ENCODE assay signal across 1 cellular context in the genomic region with DNA sequence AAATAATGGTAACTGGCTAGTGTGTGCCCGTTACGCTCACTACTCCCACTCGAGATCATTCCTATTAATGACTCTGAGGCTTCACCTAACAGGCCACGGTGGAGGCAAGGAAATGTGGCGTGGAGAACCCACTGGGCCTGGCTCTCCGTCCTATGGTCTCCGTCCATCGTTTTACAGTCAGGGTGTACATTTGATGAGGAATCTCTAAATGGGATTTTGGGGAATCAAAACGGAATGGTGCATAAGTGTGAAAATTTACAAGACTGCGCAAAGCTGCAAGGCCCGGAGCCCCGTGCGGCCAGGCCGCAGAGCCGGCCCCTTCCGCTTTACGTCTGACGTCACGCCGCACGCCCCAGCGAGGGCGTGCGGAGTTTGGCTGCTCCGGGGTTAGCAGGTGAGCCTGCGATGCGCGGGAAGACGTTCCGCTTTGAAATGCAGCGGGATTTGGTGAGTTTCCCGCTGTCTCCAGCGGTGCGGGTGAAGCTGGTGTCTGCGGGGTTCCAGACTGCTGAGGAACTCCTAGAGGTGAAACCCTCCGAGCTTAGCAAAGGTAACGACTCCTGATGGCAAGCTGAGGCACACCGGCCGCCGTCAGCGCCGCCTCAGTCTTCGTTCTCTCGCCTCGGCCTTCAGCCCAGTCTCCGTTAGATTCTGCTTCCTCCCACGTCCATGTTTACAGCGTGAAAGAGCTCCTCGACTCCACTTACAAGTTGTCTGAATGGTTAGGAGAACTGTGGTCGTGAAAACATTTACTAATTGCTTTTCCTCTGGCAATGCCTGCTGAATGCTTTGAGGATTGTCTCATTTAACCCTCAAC.
TF ChIP-seq lines count a peak whose summit lies in the region.

A gene (plus strand): TSS at position 364 of the 817 bp plus-strand sequence. CDS start 42 bp downstream, at position 406.

TF ChIP-seq in HepG2, 621 proteins besides CTCF, POLR2A, EP300 and RAD21 (continued from another document and continues in another):
- peak; percentile 81 for TF ChIP-seq ZNF441 (CRISPR knock-in tag; IDR thresholded peaks at IDR 0.05; ENCODE audit: borderline replicate concordance)
- TF ChIP-seq, protein P1, sequence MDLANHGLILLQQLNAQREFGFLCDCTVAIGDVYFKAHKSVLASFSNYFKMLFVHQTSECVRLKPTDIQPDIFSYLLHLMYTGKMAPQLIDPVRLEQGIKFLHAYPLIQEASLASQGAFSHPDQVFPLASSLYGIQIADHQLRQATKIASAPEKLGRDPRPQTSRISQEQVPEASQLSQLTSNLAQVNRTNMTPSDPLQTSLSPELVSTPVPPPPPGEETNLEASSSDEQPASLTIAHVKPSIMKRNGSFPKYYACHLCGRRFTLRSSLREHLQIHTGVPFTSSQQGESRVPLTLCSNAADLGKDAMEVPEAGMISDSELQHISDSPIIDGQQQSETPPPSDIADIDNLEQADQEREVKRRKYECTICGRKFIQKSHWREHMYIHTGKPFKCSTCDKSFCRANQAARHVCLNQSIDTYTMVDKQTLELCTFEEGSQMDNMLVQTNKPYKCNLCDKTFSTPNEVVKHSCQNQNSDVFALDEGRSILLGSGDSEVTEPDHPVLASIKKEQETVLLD (CRISPR knock-in tag; IDR thresholded peaks at IDR 0.05; ENCODE audit: low read depth), result peak; percentile 50; the same call in 1 of the 2 replicates
- TF ChIP-seq SETDB1 (CRISPR knock-in tag; IDR thresholded peaks at IDR 0.05; ENCODE audit: borderline replicate concordance), result 0 out of 2 replicates have a peak, but pooled peaks have one; percentile 55
- TF ChIP-seq HCFC1 (IDR thresholded peaks at IDR 0.05; ENCODE audit: low read depth, low read length), result no peak
- TF ChIP-seq JUND (CRISPR knock-in tag; IDR thresholded peaks at IDR 0.05), result peak; percentile 12; the same call in 1 of the 2 replicates
- peak; percentile 91 for TF ChIP-seq ZMAT3 (CRISPR knock-in tag; conservative IDR thresholded peaks at IDR 0.05)
- TF ChIP-seq, protein P2, sequence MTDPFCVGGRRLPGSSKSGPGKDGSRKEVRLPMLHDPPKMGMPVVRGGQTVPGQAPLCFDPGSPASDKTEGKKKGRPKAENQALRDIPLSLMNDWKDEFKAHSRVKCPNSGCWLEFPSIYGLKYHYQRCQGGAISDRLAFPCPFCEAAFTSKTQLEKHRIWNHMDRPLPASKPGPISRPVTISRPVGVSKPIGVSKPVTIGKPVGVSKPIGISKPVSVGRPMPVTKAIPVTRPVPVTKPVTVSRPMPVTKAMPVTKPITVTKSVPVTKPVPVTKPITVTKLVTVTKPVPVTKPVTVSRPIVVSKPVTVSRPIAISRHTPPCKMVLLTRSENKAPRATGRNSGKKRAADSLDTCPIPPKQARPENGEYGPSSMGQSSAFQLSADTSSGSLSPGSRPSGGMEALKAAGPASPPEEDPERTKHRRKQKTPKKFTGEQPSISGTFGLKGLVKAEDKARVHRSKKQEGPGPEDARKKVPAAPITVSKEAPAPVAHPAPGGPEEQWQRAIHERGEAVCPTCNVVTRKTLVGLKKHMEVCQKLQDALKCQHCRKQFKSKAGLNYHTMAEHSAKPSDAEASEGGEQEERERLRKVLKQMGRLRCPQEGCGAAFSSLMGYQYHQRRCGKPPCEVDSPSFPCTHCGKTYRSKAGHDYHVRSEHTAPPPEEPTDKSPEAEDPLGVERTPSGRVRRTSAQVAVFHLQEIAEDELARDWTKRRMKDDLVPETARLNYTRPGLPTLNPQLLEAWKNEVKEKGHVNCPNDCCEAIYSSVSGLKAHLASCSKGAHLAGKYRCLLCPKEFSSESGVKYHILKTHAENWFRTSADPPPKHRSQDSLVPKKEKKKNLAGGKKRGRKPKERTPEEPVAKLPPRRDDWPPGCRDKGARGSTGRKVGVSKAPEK (CRISPR knock-in tag; IDR thresholded peaks at IDR 0.05; ENCODE audit: borderline replicate concordance), result no peak
- peak; percentile 80; the same call in 1 of the 2 replicates for TF ChIP-seq EHMT2 (IDR thresholded peaks at IDR 0.05; ENCODE audit: borderline replicate concordance, low read depth, low read length)
- TF ChIP-seq IKZF1 (IDR thresholded peaks at IDR 0.05), result no peak
- TF ChIP-seq, protein P3, sequence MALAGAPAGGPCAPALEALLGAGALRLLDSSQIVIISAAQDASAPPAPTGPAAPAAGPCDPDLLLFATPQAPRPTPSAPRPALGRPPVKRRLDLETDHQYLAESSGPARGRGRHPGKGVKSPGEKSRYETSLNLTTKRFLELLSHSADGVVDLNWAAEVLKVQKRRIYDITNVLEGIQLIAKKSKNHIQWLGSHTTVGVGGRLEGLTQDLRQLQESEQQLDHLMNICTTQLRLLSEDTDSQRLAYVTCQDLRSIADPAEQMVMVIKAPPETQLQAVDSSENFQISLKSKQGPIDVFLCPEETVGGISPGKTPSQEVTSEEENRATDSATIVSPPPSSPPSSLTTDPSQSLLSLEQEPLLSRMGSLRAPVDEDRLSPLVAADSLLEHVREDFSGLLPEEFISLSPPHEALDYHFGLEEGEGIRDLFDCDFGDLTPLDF (CRISPR knock-in tag; IDR thresholded peaks at IDR 0.05), result peak; percentile 96
- TF ChIP-seq ZNF761 (CRISPR knock-in tag; conservative IDR thresholded peaks at IDR 0.05), result peak; percentile 88
- TF ChIP-seq, protein P4, sequence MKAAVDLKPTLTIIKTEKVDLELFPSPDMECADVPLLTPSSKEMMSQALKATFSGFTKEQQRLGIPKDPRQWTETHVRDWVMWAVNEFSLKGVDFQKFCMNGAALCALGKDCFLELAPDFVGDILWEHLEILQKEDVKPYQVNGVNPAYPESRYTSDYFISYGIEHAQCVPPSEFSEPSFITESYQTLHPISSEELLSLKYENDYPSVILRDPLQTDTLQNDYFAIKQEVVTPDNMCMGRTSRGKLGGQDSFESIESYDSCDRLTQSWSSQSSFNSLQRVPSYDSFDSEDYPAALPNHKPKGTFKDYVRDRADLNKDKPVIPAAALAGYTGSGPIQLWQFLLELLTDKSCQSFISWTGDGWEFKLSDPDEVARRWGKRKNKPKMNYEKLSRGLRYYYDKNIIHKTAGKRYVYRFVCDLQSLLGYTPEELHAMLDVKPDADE (CRISPR knock-in tag; IDR thresholded peaks at IDR 0.05), result peak; percentile 88; the same call in 1 of the 2 replicates
- TF ChIP-seq, protein P5, sequence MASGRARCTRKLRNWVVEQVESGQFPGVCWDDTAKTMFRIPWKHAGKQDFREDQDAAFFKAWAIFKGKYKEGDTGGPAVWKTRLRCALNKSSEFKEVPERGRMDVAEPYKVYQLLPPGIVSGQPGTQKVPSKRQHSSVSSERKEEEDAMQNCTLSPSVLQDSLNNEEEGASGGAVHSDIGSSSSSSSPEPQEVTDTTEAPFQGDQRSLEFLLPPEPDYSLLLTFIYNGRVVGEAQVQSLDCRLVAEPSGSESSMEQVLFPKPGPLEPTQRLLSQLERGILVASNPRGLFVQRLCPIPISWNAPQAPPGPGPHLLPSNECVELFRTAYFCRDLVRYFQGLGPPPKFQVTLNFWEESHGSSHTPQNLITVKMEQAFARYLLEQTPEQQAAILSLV (CRISPR knock-in tag; IDR thresholded peaks at IDR 0.05; ENCODE audit: borderline replicate concordance), result peak; percentile 68; the same call in 1 of the 2 replicates
- peak; percentile 98 for TF ChIP-seq GABPB1 (CRISPR knock-in tag; IDR thresholded peaks at IDR 0.05)
- no peak for TF ChIP-seq MAFG (CRISPR knock-in tag; IDR thresholded peaks at IDR 0.05)
- TF ChIP-seq, protein P6, sequence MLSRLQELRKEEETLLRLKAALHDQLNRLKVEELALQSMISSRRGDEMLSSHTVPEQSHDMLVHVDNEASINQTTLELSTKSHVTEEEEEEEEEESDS (CRISPR knock-in tag; IDR thresholded peaks at IDR 0.05; ENCODE audit: borderline replicate concordance), result peak; percentile 95
- TF ChIP-seq ZNF333 (CRISPR knock-in tag; IDR thresholded peaks at IDR 0.05; ENCODE audit: borderline replicate concordance), result peak; percentile 88; the same call in 1 of the 2 replicates
- peak; percentile 74; the same call in 1 of the 2 replicates for TF ChIP-seq ZNF12 (CRISPR knock-in tag; IDR thresholded peaks at IDR 0.05)
- peak; percentile 95 for TF ChIP-seq PRPF4 (IDR thresholded peaks at IDR 0.05; ENCODE audit: low read depth, low read length, poor library complexity, severe bottlenecking)
- TF ChIP-seq, protein P7, sequence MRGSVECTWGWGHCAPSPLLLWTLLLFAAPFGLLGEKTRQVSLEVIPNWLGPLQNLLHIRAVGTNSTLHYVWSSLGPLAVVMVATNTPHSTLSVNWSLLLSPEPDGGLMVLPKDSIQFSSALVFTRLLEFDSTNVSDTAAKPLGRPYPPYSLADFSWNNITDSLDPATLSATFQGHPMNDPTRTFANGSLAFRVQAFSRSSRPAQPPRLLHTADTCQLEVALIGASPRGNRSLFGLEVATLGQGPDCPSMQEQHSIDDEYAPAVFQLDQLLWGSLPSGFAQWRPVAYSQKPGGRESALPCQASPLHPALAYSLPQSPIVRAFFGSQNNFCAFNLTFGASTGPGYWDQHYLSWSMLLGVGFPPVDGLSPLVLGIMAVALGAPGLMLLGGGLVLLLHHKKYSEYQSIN (CRISPR knock-in tag; IDR thresholded peaks at IDR 0.05; ENCODE audit: borderline replicate concordance), result no peak
- TF ChIP-seq MYC (CRISPR knock-in tag; IDR thresholded peaks at IDR 0.05; ENCODE audit: borderline replicate concordance), result peak; percentile 88
- 0 out of 2 replicates have a peak, but pooled peaks have one; percentile 77 for TF ChIP-seq PCBP1 (IDR thresholded peaks at IDR 0.05; ENCODE audit: borderline replicate concordance, low read depth, low read length)
- TF ChIP-seq, protein P8, sequence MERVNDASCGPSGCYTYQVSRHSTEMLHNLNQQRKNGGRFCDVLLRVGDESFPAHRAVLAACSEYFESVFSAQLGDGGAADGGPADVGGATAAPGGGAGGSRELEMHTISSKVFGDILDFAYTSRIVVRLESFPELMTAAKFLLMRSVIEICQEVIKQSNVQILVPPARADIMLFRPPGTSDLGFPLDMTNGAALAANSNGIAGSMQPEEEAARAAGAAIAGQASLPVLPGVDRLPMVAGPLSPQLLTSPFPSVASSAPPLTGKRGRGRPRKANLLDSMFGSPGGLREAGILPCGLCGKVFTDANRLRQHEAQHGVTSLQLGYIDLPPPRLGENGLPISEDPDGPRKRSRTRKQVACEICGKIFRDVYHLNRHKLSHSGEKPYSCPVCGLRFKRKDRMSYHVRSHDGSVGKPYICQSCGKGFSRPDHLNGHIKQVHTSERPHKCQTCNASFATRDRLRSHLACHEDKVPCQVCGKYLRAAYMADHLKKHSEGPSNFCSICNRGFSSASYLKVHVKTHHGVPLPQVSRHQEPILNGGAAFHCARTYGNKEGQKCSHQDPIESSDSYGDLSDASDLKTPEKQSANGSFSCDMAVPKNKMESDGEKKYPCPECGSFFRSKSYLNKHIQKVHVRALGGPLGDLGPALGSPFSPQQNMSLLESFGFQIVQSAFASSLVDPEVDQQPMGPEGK (CRISPR knock-in tag; IDR thresholded peaks at IDR 0.05), result peak; percentile 57
- TF ChIP-seq, protein P9, sequence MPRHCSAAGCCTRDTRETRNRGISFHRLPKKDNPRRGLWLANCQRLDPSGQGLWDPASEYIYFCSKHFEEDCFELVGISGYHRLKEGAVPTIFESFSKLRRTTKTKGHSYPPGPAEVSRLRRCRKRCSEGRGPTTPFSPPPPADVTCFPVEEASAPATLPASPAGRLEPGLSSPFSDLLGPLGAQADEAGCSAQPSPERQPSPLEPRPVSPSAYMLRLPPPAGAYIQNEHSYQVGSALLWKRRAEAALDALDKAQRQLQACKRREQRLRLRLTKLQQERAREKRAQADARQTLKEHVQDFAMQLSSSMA (CRISPR knock-in tag; IDR thresholded peaks at IDR 0.05), result peak; percentile 80
- no peak for TF ChIP-seq ZNF225 (CRISPR knock-in tag; IDR thresholded peaks at IDR 0.05)
- TF ChIP-seq, protein P10, sequence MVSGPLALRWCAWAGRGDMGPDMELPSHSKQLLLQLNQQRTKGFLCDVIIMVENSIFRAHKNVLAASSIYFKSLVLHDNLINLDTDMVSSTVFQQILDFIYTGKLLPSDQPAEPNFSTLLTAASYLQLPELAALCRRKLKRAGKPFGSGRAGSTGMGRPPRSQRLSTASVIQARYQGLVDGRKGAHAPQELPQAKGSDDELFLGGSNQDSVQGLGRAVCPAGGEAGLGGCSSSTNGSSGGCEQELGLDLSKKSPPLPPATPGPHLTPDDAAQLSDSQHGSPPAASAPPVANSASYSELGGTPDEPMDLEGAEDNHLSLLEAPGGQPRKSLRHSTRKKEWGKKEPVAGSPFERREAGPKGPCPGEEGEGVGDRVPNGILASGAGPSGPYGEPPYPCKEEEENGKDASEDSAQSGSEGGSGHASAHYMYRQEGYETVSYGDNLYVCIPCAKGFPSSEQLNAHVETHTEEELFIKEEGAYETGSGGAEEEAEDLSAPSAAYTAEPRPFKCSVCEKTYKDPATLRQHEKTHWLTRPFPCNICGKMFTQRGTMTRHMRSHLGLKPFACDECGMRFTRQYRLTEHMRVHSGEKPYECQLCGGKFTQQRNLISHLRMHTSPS (CRISPR knock-in tag; IDR thresholded peaks at IDR 0.05; ENCODE audit: low read depth), result 0 out of 2 replicates have a peak, but pooled peaks have one; percentile 32
- no peak for TF ChIP-seq RBAK (CRISPR knock-in tag; IDR thresholded peaks at IDR 0.05)
- peak; percentile 65 for TF ChIP-seq ZBTB7B (CRISPR knock-in tag; IDR thresholded peaks at IDR 0.05)
- 0 out of 2 replicates have a peak, but pooled peaks have one; percentile 82 for TF ChIP-seq ZNF33B (CRISPR knock-in tag; IDR thresholded peaks at IDR 0.05)
- peak; percentile 89; the same call in 1 of the 2 replicates for TF ChIP-seq MEIS2 (CRISPR knock-in tag; IDR thresholded peaks at IDR 0.05)
- TF ChIP-seq, protein P11, sequence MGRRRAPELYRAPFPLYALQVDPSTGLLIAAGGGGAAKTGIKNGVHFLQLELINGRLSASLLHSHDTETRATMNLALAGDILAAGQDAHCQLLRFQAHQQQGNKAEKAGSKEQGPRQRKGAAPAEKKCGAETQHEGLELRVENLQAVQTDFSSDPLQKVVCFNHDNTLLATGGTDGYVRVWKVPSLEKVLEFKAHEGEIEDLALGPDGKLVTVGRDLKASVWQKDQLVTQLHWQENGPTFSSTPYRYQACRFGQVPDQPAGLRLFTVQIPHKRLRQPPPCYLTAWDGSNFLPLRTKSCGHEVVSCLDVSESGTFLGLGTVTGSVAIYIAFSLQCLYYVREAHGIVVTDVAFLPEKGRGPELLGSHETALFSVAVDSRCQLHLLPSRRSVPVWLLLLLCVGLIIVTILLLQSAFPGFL (CRISPR knock-in tag; IDR thresholded peaks at IDR 0.05), result peak; percentile 66; the same call in 1 of the 2 replicates
- peak; percentile 90; the same call in 1 of the 2 replicates for TF ChIP-seq ZBTB42 (CRISPR knock-in tag; IDR thresholded peaks at IDR 0.05)
- 0 out of 2 replicates have a peak, but pooled peaks have one; percentile 35 for TF ChIP-seq ZNF3 (CRISPR knock-in tag; IDR thresholded peaks at IDR 0.05)
- TF ChIP-seq ZZZ3 (CRISPR knock-in tag; IDR thresholded peaks at IDR 0.05; ENCODE audit: borderline replicate concordance), result peak; percentile 94; the same call in 1 of the 2 replicates
- TF ChIP-seq, protein P12, sequence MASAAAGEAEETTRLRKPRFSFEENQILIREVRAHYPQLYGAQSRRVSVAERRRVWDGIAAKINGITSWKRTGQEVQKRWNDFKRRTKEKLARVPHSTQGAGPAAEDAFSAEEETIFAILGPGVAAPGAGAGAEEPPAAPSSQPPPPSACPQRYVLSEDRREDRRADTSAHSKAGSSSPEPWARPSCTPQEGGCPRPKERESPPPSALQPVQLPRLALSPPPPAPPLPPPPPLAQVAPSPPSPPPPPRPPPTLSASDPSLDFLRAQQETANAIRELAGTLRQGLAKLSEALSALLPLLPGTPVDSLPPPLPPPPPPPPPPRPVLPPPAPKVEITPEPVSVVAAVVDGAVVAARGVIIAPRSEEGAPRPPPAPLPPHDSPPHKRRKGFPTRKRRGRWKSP (CRISPR knock-in tag; IDR thresholded peaks at IDR 0.05), result peak; percentile 95
- no peak for TF ChIP-seq HMG20A (CRISPR knock-in tag; IDR thresholded peaks at IDR 0.05; ENCODE audit: borderline replicate concordance)
